ENCODE assay signal across 21 cellular contexts in the genomic region with DNA sequence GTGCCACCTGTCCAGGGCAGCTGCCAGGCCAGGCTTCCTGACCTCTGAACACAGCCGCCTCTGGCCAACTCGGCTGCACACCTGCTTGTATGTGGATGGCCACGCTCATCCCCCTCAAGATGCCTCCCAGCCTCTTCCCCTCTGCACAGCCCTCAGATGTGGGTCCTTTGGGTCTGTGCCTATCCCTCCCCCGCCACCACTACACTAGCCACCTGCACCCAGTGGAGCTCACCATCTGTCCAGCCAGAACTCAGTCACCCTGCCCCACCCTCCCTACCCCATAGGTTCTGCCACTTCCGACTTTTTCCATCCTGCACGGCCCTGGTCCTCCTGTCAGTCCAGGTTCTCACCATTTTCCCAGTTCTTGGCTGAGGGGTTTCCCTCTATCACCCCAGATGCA. TPM values are rescaled to one million over a fixed set of nuclear protein-coding genes. Genes with fewer than 3 reads are reported as not detected.
"Had no signal": no experiment of that assay in that cellular context is flagged by ENCODE, and none has a peak within 500 bp of the region (broad histone marks: within the 10 kb centered on the region; RNA-seq: fewer than 3 reads in every experiment).

No MANE protein-coding gene starts in this region.

- H3K4me3 Mint-ChIP-seq: activated CD4-positive, alpha-beta T cell treated with anti-CD3 and anti-CD28 coated beads, Interleukin-2, amount 10 ng/mL, durations not matched to agents 24 days and 14 days; activated CD8-positive, alpha-beta memory T cell treated with anti-CD3 and anti-CD28 coated beads, Interleukin-2, amount 10 ng/mL, durations not matched to agents 7 days and 5 days; activated CD8-positive, alpha-beta T cell treated with anti-CD3 and anti-CD28 coated beads for 36 hours; activated naive CD4-positive, alpha-beta T cell treated with anti-CD3 and anti-CD28 coated beads, Interleukin-2, amount 50 U/mL, for 24 hours; naive thymus-derived CD8-positive, alpha-beta T cell had no signal

- H3K27ac Mint-ChIP-seq: activated CD4-positive, alpha-beta T cell treated with anti-CD3 and anti-CD28 coated beads, Interleukin-2, amount 10 ng/mL, durations not matched to agents 24 days and 14 days; activated CD8-positive, alpha-beta memory T cell treated with anti-CD3 and anti-CD28 coated beads, Interleukin-2, amount 10 ng/mL, durations not matched to agents 7 days and 5 days; activated CD8-positive, alpha-beta T cell treated with anti-CD3 and anti-CD28 coated beads for 36 hours; activated naive CD4-positive, alpha-beta T cell treated with anti-CD3 and anti-CD28 coated beads, Interleukin-2, amount 50 U/mL, for 24 hours; naive thymus-derived CD8-positive, alpha-beta T cell had no signal

- H3K9me3 Mint-ChIP-seq: activated CD4-positive, alpha-beta T cell treated with anti-CD3 and anti-CD28 coated beads, Interleukin-2, amount 10 ng/mL, durations not matched to agents 24 days and 14 days; activated CD8-positive, alpha-beta T cell treated with anti-CD3 and anti-CD28 coated beads for 36 hours; activated naive CD4-positive, alpha-beta T cell treated with anti-CD3 and anti-CD28 coated beads, Interleukin-2, amount 50 U/mL, for 24 hours; naive thymus-derived CD8-positive, alpha-beta T cell had no signal

- ATAC-seq: activated CD8-positive, alpha-beta memory T cell treated with anti-CD3 and anti-CD28 coated beads, Interleukin-2, amount 10 ng/mL, durations not matched to agents 7 days and 5 days; activated CD8-positive, alpha-beta T cell treated with anti-CD3 and anti-CD28 coated beads for 36 hours; body of pancreas; heart right ventricle; lower lobe of right lung; naive thymus-derived CD8-positive, alpha-beta T cell had no signal

- H3K4me1 Mint-ChIP-seq: activated CD4-positive, alpha-beta T cell treated with anti-CD3 and anti-CD28 coated beads, Interleukin-2, amount 10 ng/mL, durations not matched to agents 24 days and 14 days; activated CD8-positive, alpha-beta memory T cell treated with anti-CD3 and anti-CD28 coated beads, Interleukin-2, amount 10 ng/mL, durations not matched to agents 7 days and 5 days; activated naive CD4-positive, alpha-beta T cell treated with anti-CD3 and anti-CD28 coated beads, Interleukin-2, amount 50 U/mL, for 24 hours; naive thymus-derived CD8-positive, alpha-beta T cell had no signal

- H3K27me3 Mint-ChIP-seq: activated CD4-positive, alpha-beta T cell treated with anti-CD3 and anti-CD28 coated beads, Interleukin-2, amount 10 ng/mL, durations not matched to agents 24 days and 14 days had no signal

- H3K36me3 Mint-ChIP-seq: activated CD8-positive, alpha-beta memory T cell treated with anti-CD3 and anti-CD28 coated beads, Interleukin-2, amount 10 ng/mL, durations not matched to agents 7 days and 5 days; activated naive CD4-positive, alpha-beta T cell treated with anti-CD3 and anti-CD28 coated beads, Interleukin-2, amount 50 U/mL, for 24 hours; naive thymus-derived CD8-positive, alpha-beta T cell had no signal

- DNase-seq: activated CD4-positive, alpha-beta T cell treated with anti-CD3 and anti-CD28 coated beads, Interleukin-2, amount 10 ng/mL, durations not matched to agents 24 days and 14 days; activated CD4-positive, CD25-positive, alpha-beta regulatory T cell; activated CD8-positive, alpha-beta memory T cell treated with anti-CD3 and anti-CD28 coated beads, Interleukin-2, amount 10 ng/mL, durations not matched to agents 7 days and 5 days; activated CD8-positive, alpha-beta T cell treated with anti-CD3 and anti-CD28 coated beads for 36 hours; activated gamma-delta T cell; activated T-cell treated with anti-CD3 and anti-CD28 coated beads for 4 hours; anterior cingulate cortex; body of pancreas; heart right ventricle; islet precursor cell; lower lobe of right lung; naive thymus-derived CD8-positive, alpha-beta T cell; ovary; spleen; stimulated activated CD4-positive, alpha-beta T cell treated with anti-CD3 and anti-CD28 coated beads, Interleukin-4, amount 100 ng/mL, for 1 hour; stimulated activated naive CD4-positive, alpha-beta T cell; testis; trophoblast cell; uterus had no signal

RNA-seq across cellular contexts. Expression of a gene that starts 44.6 kb away (rescaled TPM):
- total RNA-seq: fibroblast of villous mesenchyme; lower lobe of right lung; naive thymus-derived CD8-positive, alpha-beta T cell had no signal
